In genomic region chr15:81235781-81236507, GRCh38 we compare ENCODE assay signal across 9 cellular contexts. TPM values are rescaled to one million over a fixed set of nuclear protein-coding genes. Genes with fewer than 3 reads are reported as not detected.
A peak's percentile ranks its signal among the peaks of the same experiment; 100 is the strongest.
DNase-seq lines count a peak whose midpoint lies in the region; ATAC-seq and TF ChIP-seq lines count a peak whose summit lies in the region.
"Had no signal": no experiment of that assay in that cellular context is flagged by ENCODE, and none has a peak within 500 bp of the region (broad histone marks: within the 10 kb centered on the region; RNA-seq: fewer than 3 reads in every experiment).

No MANE protein-coding gene starts in this region.

- peak; percentile 56 for DNase-seq in GOT3 (lab: John Stamatoyannopoulos, UW)
- peak; percentile 77 for DNase-seq in UCSD-AML1 (lab: John Stamatoyannopoulos, UW; ENCODE audit: unreplicated experiment)
- DNase-seq in fibroblast of the aortic adventitia (ENCODE audit: low read depth): peak; percentile 90
- DNase-seq in sigmoid colon: no peak
- DNase-seq in HEK293T (ENCODE audit: extremely low spot score): no peak
- no peak for DNase-seq in activated CD4-positive, CD25-positive, alpha-beta regulatory T cell (lab: John Stamatoyannopoulos, UW)
- DNase-seq in GM23338 (ENCODE audit: low spot score): no peak
- DNase-seq in Karpas-422: no peak

- H3K4me1 Mint-ChIP-seq in GM23338: no peaks in the 10 kb centered on the region; the same call in 1 of the 3 replicates

- H3K36me3 Mint-ChIP-seq in GM23338 (ENCODE audit: low read depth): no peaks in the 10 kb centered on the region

- H3K4me2 ChIP-seq in GM23338: no peak overlapping the region
- H3K4me2 ChIP-seq in Karpas-422 (ENCODE audit: low read depth, low read length, poor library complexity, severe bottlenecking): no peak overlapping the region

- CTCF ChIA-PET in HEK293T (lab: Yijun Ruan, JAX): interaction anchor here (1.9 kb wide), 1 partner anchor 30 kb away, joined by 6 read pairs; no protein-coding TSS in a partner anchor

- no peak for ATAC-seq in GM23338
- ATAC-seq: HCT116 had no signal

- POLR2A ChIA-PET in HEK293T (lab: Yijun Ruan, JAX): no interaction called here

- H3K27me3 ChIP-seq in sigmoid colon (no peaks in the 10 kb centered on the region), GM23338 (ENCODE audit: insufficient read depth) (no peaks in the 10 kb centered on the region), Karpas-422 (ENCODE audit: low read length) (no peaks in the 10 kb centered on the region)

- intact Hi-C loops in sigmoid colon (cut with DNase I): no loop called here

- H3K27ac Mint-ChIP-seq in GM23338: no peak overlapping the region

- H3K9me3 Mint-ChIP-seq in GM23338: no peaks in the 10 kb centered on the region

- H3K9me3 ChIP-seq in sigmoid colon (no peaks in the 10 kb centered on the region), Karpas-422 (ENCODE audit: low read length) (no peaks in the 10 kb centered on the region)

- H3K36me3 ChIP-seq in sigmoid colon (no peaks in the 10 kb centered on the region), GM23338 (ENCODE audit: insufficient read depth) (no peaks in the 10 kb centered on the region), Karpas-422 (ENCODE audit: insufficient read depth, low read length) (no peaks in the 10 kb centered on the region)

- H4K20me1 ChIP-seq in GM23338 (replicated peaks; ENCODE audit: insufficient read depth) (no peaks in the 10 kb centered on the region), Karpas-422 (ENCODE audit: insufficient read depth, low read depth, low read length) (no peaks in the 10 kb centered on the region)

- H3K79me2 ChIP-seq in GM23338 (replicated peaks; ENCODE audit: insufficient read depth) (no peaks in the 10 kb centered on the region), Karpas-422 (ENCODE audit: low read length) (no peaks in the 10 kb centered on the region)

- no peaks in the 10 kb centered on the region for H3F3A ChIP-seq in GM23338 (replicated peaks; ENCODE audit: low read depth)

- H2AFZ ChIP-seq in GM23338 (no peak overlapping the region), Karpas-422 (ENCODE audit: low read length) (no peak overlapping the region)

- no peak overlapping the region for H3K4me3 ChIP-seq in fibroblast of the aortic adventitia (ENCODE audit: low read depth, low read length)
- H3K4me3 ChIP-seq in sigmoid colon: no peak overlapping the region
- H3K4me3 ChIP-seq in GM23338: no peak overlapping the region
- no peak overlapping the region for H3K4me3 ChIP-seq in Karpas-422 (ENCODE audit: low read length)

- H3K9ac ChIP-seq in Karpas-422 (ENCODE audit: low read length): no peak overlapping the region

- 80% methylated on average over 5 of the region's 5 CpGs for WGBS in sigmoid colon, 2 donors

- H3K27me3 Mint-ChIP-seq in GM23338 (ENCODE audit: insufficient read depth, low read depth, poor library complexity): peaks cover 5% of the 10 kb centered on the region

- TF ChIP-seq POLR2A in sigmoid colon (IDR thresholded peaks at IDR 0.05): no peak

- H3K9me2 ChIP-seq in GM23338 (ENCODE audit: insufficient read depth) (no peaks in the 10 kb centered on the region), Karpas-422 (replicated peaks; ENCODE audit: insufficient read depth, low read length) (no peaks in the 10 kb centered on the region)

- TF ChIP-seq EP300 in sigmoid colon (IDR thresholded peaks at IDR 0.05): no peak

- H3K4me1 ChIP-seq in sigmoid colon (no peaks in the 10 kb centered on the region), GM23338 (ENCODE audit: insufficient read depth) (no peaks in the 10 kb centered on the region), Karpas-422 (ENCODE audit: low read length) (no peaks in the 10 kb centered on the region)

- TF ChIP-seq CTCF in fibroblast of the aortic adventitia (IDR thresholded peaks at IDR 0.05; ENCODE audit: insufficient read depth, low read length) (no peak), sigmoid colon (IDR thresholded peaks at IDR 0.05) (no peak), GM23338 (conservative IDR thresholded peaks at IDR 0.05; ENCODE audit: low read depth in 2 of 2) (no peak)

- no peak overlapping the region for H3K4me3 Mint-ChIP-seq in GM23338

- H3K27ac ChIP-seq in sigmoid colon (peak overlapping the region in 3 of 4 donors; percentile 12 to 35 (median 22)), GM23338 (ENCODE audit: low read depth) (no peak overlapping the region), Karpas-422 (ENCODE audit: low read length) (no peak overlapping the region)

TF ChIP-seq in HEK293T, 16 proteins besides CTCF, POLR2A, EP300 and RAD21:
- TF ChIP-seq LEF1 (IDR thresholded peaks at IDR 0.05; ENCODE audit: borderline replicate concordance) (no peak), ARNT (IDR thresholded peaks at IDR 0.05) (no peak), HDGF (IDR thresholded peaks at IDR 0.05; ENCODE audit: borderline replicate concordance) (no peak), NFRKB (IDR thresholded peaks at IDR 0.05) (no peak), CTBP1 (IDR thresholded peaks at IDR 0.05; ENCODE audit: borderline replicate concordance) (no peak), FOXM1 (IDR thresholded peaks at IDR 0.05; ENCODE audit: borderline replicate concordance) (no peak), L3MBTL2 (conservative IDR thresholded peaks at IDR 0.05) (no peak), TARDBP (IDR thresholded peaks at IDR 0.05) (no peak), FOXK2 (IDR thresholded peaks at IDR 0.05) (no peak), SUZ12 (IDR thresholded peaks at IDR 0.05) (no peak), ELF4 (IDR thresholded peaks at IDR 0.05) (no peak), SP1 (IDR thresholded peaks at IDR 0.05) (no peak), FOXA1 (IDR thresholded peaks at IDR 0.05) (no peak), PKNOX1 (IDR thresholded peaks at IDR 0.05) (no peak), ZNF384 (IDR thresholded peaks at IDR 0.05) (no peak), BHLHE40 (IDR thresholded peaks at IDR 0.05; ENCODE audit: borderline replicate concordance) (no peak)

TF ChIP-seq in GM23338, 12 proteins besides CTCF, POLR2A, EP300 and RAD21 (continues in another document):
- TF ChIP-seq ETS1 (IDR thresholded peaks at IDR 0.05): no peak
- TF ChIP-seq CREB1 (CRISPR knock-in tag; IDR thresholded peaks at IDR 0.05; ENCODE audit: low read depth): no peak
- no peak for TF ChIP-seq STAT1 (IDR thresholded peaks at IDR 0.05; ENCODE audit: unreplicated experiment)
- no peak for TF ChIP-seq ZNF331 (CRISPR knock-in tag; IDR thresholded peaks at IDR 0.05; ENCODE audit: low read depth)
- TF ChIP-seq REST (IDR thresholded peaks at IDR 0.05; ENCODE audit: unreplicated experiment): no peak
- TF ChIP-seq EZH2 (IDR thresholded peaks at IDR 0.05; ENCODE audit: low read depth, unreplicated experiment): no peak
- TF ChIP-seq JUNB (IDR thresholded peaks at IDR 0.05; ENCODE audit: unreplicated experiment): no peak
- no peak for TF ChIP-seq EZH2phosphoT487 (IDR thresholded peaks at IDR 0.05; ENCODE audit: unreplicated experiment)
- TF ChIP-seq POLR2AphosphoS5 (IDR thresholded peaks at IDR 0.05; ENCODE audit: low read depth): no peak

RNA-seq across cellular contexts. Expression of gene IL16, which starts 39.3 kb away (rescaled TPM):
- 0.65 and 1.4 TPM in 2 replicates for total RNA-seq in fibroblast of the aortic adventitia (ENCODE audit: low replicate concordance)
- 10 to 100 TPM in 2 of 4 donors, 1 to 10 TPM in 2; 6.2 to 26.3 (median 12.5) TPM for total RNA-seq in sigmoid colon
- 10 to 100 TPM in 1 of 3 donors, 1 to 10 TPM in 2; 3.0 to 52.8 (median 6.6) TPM for polyA plus RNA-seq in sigmoid colon
- total RNA-seq in GM23338 (2014; rRNA removed; shearing (Covaris generic)): not detected in 2 replicates
- polyA plus RNA-seq in GM23338 (2016; fragmentation: Nextera tagmentation; extraction: Ambion mirVana): 0.16 and 0.29 TPM in 2 replicates
- total RNA-seq in Karpas-422 (2014; rRNA removed; shearing (Covaris generic); ENCODE audit: low replicate concordance): 3.3 and 4.4 TPM in 2 replicates

Comparison
In these comparisons a context has a peak if more than half of its experiments do, and no peak if none do; other contexts are left out.
1. DNase-seq: peak in GOT3 (single experiment), UCSD-AML1 (single experiment) and fibroblast of the aortic adventitia (single experiment); none in sigmoid colon (single experiment), HEK293T (single experiment), activated CD4-positive, CD25-positive, alpha-beta regulatory T cell (0 of 4), GM23338 (single experiment) and Karpas-422 (single experiment).
2. H3K27ac ChIP-seq: peak in sigmoid colon (3 of 4); none in GM23338 (single experiment) and Karpas-422 (single experiment).